ENCODE assay signal across 1 cellular context in the genomic region with DNA sequence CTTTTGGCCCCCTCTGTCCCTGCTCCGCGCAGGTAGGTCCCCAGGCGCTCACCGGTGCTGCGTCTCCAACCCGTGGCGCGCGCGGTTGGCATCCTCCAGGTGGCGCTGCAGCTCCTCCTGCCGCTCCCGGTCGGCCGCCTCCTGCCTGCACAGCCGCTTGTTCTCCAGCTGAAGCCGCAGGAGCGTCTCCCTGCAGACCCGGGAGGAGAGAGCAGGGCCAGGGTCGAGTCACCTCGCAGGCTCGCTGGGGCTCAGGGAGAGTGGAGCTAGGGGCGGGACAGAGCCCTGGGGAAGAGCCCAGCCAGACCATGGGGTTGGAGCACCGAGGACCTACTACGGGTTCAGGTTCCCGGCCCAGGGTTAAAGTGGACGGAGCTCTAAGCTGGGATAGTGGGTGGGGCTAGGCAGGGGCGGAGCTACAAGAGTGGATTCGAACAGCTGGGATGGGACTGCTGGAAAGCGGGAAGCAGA.
A peak's percentile ranks its signal among the peaks of the same experiment; 100 is the strongest.
TF ChIP-seq lines count a peak whose summit lies in the region.

No MANE protein-coding gene starts in this region.

TF ChIP-seq in K562, 482 proteins besides CTCF, POLR2A, EP300 and RAD21 (continues in another document):
- TF ChIP-seq L3MBTL2 (IDR thresholded peaks at IDR 0.05) (no peak), CBX2 (IDR thresholded peaks at IDR 0.05; ENCODE audit: insufficient read depth, low read length, poor library complexity, severe bottlenecking) (no peak), ZZZ3 (IDR thresholded peaks at IDR 0.05) (no peak), CUX1 (CRISPR knock-in tag; IDR thresholded peaks at IDR 0.05) (no peak), ETV5 (CRISPR knock-in tag; IDR thresholded peaks at IDR 0.05; ENCODE audit: low read depth) (no peak), RB1 (IDR thresholded peaks at IDR 0.05; ENCODE audit: low read depth) (peak; percentile 58; the same call in 1 of the 2 replicates), HDAC1 (IDR thresholded peaks at IDR 0.05) (0 out of 4 replicates have a peak, but pooled peaks of 1 of the 2 experiments have one; percentile 18), FIP1L1 (IDR thresholded peaks at IDR 0.05; ENCODE audit: low read depth, low read length, poor library complexity, severe bottlenecking) (no peak), TOE1 (IDR thresholded peaks at IDR 0.05; ENCODE audit: borderline replicate concordance) (no peak), TOE1 (CRISPR knock-in tag; IDR thresholded peaks at IDR 0.05; ENCODE audit: borderline replicate concordance, low read depth) (no peak), ZBTB7A (IDR thresholded peaks at IDR 0.05; ENCODE audit: borderline replicate concordance, control insufficient read depth, low read depth, low read length) (peak; percentile 31; the same call in 1 of the 2 replicates), NR2C1 (IDR thresholded peaks at IDR 0.05) (no peak), NR2C1 (tag; IDR thresholded peaks at IDR 0.05) (no peak), ERF (CRISPR knock-in tag; IDR thresholded peaks at IDR 0.05) (no peak), ZNF224 (CRISPR knock-in tag; IDR thresholded peaks at IDR 0.05) (no peak), SIN3B (IDR thresholded peaks at IDR 0.05; ENCODE audit: low read depth) (no peak), PYGO2 (tag; IDR thresholded peaks at IDR 0.05) (no peak), TCF7 (IDR thresholded peaks at IDR 0.05; ENCODE audit: borderline replicate concordance) (no peak), ZKSCAN1 (IDR thresholded peaks at IDR 0.05; ENCODE audit: low read depth, low read length) (peak; percentile 77), ZNF431 (CRISPR knock-in tag; IDR thresholded peaks at IDR 0.05) (no peak), SP1 (CRISPR knock-in tag; IDR thresholded peaks at IDR 0.05) (0 out of 2 replicates have a peak, but pooled peaks have one; percentile 25), CREM (IDR thresholded peaks at IDR 0.05; ENCODE audit: low read depth) (0 out of 2 replicates have a peak, but pooled peaks have one; percentile 7), NKRF (IDR thresholded peaks at IDR 0.05; ENCODE audit: borderline replicate concordance) (no peak), PKNOX1 (IDR thresholded peaks at IDR 0.05) (no peak), ZNF12 (CRISPR knock-in tag; IDR thresholded peaks at IDR 0.05) (no peak), TGIF2 (CRISPR knock-in tag; IDR thresholded peaks at IDR 0.05) (no peak), NR2F6 (CRISPR knock-in tag; IDR thresholded peaks at IDR 0.05) (no peak), TEAD1 (CRISPR knock-in tag; IDR thresholded peaks at IDR 0.05) (no peak), THAP7 (CRISPR knock-in tag; IDR thresholded peaks at IDR 0.05) (no peak), TRIM24 (IDR thresholded peaks at IDR 0.05) (no peak), DLX4 (CRISPR knock-in tag; IDR thresholded peaks at IDR 0.05) (no peak), RBFOX2 (IDR thresholded peaks at IDR 0.05; ENCODE audit: low read depth, low read length) (peak; percentile 44), HNRNPH1 (optimal IDR thresholded peaks at IDR 0.05; ENCODE audit: low read depth, low read length) (no peak), MTF1 (CRISPR knock-in tag; IDR thresholded peaks at IDR 0.05; ENCODE audit: borderline replicate concordance) (no peak), RFX7 (CRISPR knock-in tag; IDR thresholded peaks at IDR 0.05) (no peak), GATAD2B (IDR thresholded peaks at IDR 0.05; ENCODE audit: borderline replicate concordance) (no peak), DPF2 (IDR thresholded peaks at IDR 0.05) (no peak), MED1 (CRISPR knock-in tag; IDR thresholded peaks at IDR 0.05; ENCODE audit: borderline replicate concordance) (no peak), SETDB1 (IDR thresholded peaks at IDR 0.05; ENCODE audit: low read length) (no peak), NR2C2 (CRISPR knock-in tag; IDR thresholded peaks at IDR 0.05) (no peak), NR2C2 (tag; IDR thresholded peaks at IDR 0.05) (no peak), CTBP1 (IDR thresholded peaks at IDR 0.05; ENCODE audit: borderline replicate concordance) (peak; percentile 41; the same call in 1 of the 2 replicates), CBFB (CRISPR knock-in tag; IDR thresholded peaks at IDR 0.05) (no peak), RBM15 (IDR thresholded peaks at IDR 0.05; ENCODE audit: insufficient read depth, low read length) (no peak), KAT2B (IDR thresholded peaks at IDR 0.05; ENCODE audit: low read depth, low read length) (no peak), BRD4 (IDR thresholded peaks at IDR 0.05) (no peak), CAMTA2 (CRISPR knock-in tag; conservative IDR thresholded peaks at IDR 0.05) (no peak), ZNF24 (IDR thresholded peaks at IDR 0.05) (no peak), HDGF (IDR thresholded peaks at IDR 0.05) (no peak)
- TF ChIP-seq, protein P1, sequence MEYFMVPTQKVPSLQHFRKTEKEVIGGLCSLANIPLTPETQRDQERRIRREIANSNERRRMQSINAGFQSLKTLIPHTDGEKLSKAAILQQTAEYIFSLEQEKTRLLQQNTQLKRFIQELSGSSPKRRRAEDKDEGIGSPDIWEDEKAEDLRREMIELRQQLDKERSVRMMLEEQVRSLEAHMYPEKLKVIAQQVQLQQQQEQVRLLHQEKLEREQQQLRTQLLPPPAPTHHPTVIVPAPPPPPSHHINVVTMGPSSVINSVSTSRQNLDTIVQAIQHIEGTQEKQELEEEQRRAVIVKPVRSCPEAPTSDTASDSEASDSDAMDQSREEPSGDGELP (CRISPR knock-in tag; IDR thresholded peaks at IDR 0.05; ENCODE audit: borderline replicate concordance), result peak; percentile 93
- TF ChIP-seq, protein P2, sequence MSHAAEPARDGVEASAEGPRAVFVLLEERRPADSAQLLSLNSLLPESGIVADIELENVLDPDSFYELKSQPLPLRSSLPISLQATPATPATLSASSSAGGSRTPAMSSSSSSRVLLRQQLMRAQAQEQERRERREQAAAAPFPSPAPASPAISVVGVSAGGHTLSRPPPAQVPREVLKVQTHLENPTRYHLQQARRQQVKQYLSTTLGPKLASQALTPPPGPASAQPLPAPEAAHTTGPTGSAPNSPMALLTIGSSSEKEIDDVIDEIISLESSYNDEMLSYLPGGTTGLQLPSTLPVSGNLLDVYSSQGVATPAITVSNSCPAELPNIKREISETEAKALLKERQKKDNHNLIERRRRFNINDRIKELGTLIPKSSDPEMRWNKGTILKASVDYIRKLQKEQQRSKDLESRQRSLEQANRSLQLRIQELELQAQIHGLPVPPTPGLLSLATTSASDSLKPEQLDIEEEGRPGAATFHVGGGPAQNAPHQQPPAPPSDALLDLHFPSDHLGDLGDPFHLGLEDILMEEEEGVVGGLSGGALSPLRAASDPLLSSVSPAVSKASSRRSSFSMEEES (CRISPR knock-in tag; IDR thresholded peaks at IDR 0.05), result no peak
- TF ChIP-seq, protein P3, sequence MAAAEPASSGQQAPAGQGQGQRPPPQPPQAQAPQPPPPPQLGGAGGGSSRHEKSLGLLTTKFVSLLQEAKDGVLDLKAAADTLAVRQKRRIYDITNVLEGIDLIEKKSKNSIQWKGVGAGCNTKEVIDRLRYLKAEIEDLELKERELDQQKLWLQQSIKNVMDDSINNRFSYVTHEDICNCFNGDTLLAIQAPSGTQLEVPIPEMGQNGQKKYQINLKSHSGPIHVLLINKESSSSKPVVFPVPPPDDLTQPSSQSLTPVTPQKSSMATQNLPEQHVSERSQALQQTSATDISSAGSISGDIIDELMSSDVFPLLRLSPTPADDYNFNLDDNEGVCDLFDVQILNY (CRISPR knock-in tag; IDR thresholded peaks at IDR 0.05), result no peak
- TF ChIP-seq, protein P4, sequence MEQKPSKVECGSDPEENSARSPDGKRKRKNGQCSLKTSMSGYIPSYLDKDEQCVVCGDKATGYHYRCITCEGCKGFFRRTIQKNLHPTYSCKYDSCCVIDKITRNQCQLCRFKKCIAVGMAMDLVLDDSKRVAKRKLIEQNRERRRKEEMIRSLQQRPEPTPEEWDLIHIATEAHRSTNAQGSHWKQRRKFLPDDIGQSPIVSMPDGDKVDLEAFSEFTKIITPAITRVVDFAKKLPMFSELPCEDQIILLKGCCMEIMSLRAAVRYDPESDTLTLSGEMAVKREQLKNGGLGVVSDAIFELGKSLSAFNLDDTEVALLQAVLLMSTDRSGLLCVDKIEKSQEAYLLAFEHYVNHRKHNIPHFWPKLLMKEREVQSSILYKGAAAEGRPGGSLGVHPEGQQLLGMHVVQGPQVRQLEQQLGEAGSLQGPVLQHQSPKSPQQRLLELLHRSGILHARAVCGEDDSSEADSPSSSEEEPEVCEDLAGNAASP (IDR thresholded peaks at IDR 0.05), result no peak
- TF ChIP-seq, protein P5, sequence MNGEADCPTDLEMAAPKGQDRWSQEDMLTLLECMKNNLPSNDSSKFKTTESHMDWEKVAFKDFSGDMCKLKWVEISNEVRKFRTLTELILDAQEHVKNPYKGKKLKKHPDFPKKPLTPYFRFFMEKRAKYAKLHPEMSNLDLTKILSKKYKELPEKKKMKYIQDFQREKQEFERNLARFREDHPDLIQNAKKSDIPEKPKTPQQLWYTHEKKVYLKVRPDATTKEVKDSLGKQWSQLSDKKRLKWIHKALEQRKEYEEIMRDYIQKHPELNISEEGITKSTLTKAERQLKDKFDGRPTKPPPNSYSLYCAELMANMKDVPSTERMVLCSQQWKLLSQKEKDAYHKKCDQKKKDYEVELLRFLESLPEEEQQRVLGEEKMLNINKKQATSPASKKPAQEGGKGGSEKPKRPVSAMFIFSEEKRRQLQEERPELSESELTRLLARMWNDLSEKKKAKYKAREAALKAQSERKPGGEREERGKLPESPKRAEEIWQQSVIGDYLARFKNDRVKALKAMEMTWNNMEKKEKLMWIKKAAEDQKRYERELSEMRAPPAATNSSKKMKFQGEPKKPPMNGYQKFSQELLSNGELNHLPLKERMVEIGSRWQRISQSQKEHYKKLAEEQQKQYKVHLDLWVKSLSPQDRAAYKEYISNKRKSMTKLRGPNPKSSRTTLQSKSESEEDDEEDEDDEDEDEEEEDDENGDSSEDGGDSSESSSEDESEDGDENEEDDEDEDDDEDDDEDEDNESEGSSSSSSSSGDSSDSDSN (IDR thresholded peaks at IDR 0.05; ENCODE audit: borderline replicate concordance in 1 of 2, low read depth in 2 of 2, low read length in 2 of 2), result 0 out of 4 replicates have a peak, but pooled peaks of 1 of the 2 experiments have one; percentile 39
